Comparison of ENCODE assay signal across 8 cellular contexts in the genomic region with DNA sequence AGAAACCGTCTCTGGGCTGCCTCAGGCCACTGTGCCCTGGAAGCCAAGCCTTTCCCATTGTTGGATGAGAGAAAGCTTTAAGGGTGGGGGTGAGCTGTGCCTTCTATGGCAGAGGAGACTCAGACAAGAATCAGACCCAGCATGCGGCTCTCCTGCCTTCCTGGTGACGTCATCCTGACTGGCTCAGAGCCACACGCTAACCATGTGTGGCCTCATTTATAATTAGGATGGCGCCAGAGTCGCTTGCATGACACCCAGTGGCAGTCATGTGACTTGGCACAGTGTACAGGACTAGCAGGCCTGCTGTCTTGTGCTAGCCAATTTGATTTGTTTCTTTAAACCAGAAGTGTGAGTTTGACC.
A peak's percentile ranks its signal among the peaks of the same experiment; 100 is the strongest.
DNase-seq lines count a peak whose midpoint lies in the region; ATAC-seq and TF ChIP-seq lines count a peak whose summit lies in the region.

No MANE protein-coding gene starts in this region.

- TF ChIP-seq POLR2A in erythroblast (IDR thresholded peaks at IDR 0.05; ENCODE audit: low read length), result no peak

- peak; percentile 9 for TF ChIP-seq CTCF in AG09319 (IDR thresholded peaks at IDR 0.05; ENCODE audit: low read depth, low read length)

- DNase-seq in AG09319 (ENCODE audit: extremely low read depth, low read depth) (peak; percentile 82), RKO (ENCODE audit: low spot score) (peak; percentile 83), erythroblast (lab: John Stamatoyannopoulos, UW) (peak; percentile 38 to 58), midbrain (lab: John Stamatoyannopoulos, UW) (peak; percentile 92), OCI-M2 (lab: John Stamatoyannopoulos, UW; ENCODE audit: unreplicated experiment) (no peak), germinal center (ENCODE audit: low spot score) (no peak)
- DNase-seq in Jurkat, Clone E6-1 (ENCODE audit: low read depth, low spot score), result peak; percentile 39

- ATAC-seq in HG03175 (IDR thresholded peaks at IDR 0.05; ENCODE audit: unreplicated experiment), result no peak

- H3K4me3 ChIP-seq in Jurkat, Clone E6-1 (ENCODE audit: low read length), result no peak overlapping the region

Comparison
In these comparisons a context has a peak if more than half of its experiments do, and no peak if none do; other contexts are left out.
1. DNase-seq: peak in AG09319 (single experiment), Jurkat, Clone E6-1 (single experiment), RKO (single experiment), erythroblast (2 of 2) and midbrain (single experiment); none in OCI-M2 (single experiment) and germinal center (single experiment).